Comparison of ENCODE assay signal across 8 cellular contexts in genomic region chr3:28241221-28242160, GRCh38. TPM values are rescaled to one million over a fixed set of nuclear protein-coding genes. Genes with fewer than 3 reads are reported as not detected.
DNase-seq lines count a peak whose midpoint lies in the region; ATAC-seq and TF ChIP-seq lines count a peak whose summit lies in the region.

Gene CMC1 (plus strand): TSS chr3:28241619. CDS start chr3:28241794, 175 bp downstream.

- peak within 1 kb of the TSS; percentile 93 for H3K4me3 Mint-ChIP-seq in activated CD4-positive, alpha-beta memory T cell treated with anti-CD3 and anti-CD28 coated beads for 36 hours

- H3K9me3 ChIP-seq in right lobe of liver: no peaks in the 10 kb centered on the region

- CTCF ChIA-PET in activated CD4-positive, alpha-beta memory T cell treated with anti-CD3 and anti-CD28 coated beads for 36 hours (lab: Charles Lee): interaction anchor here (1.0 to 1.6 kb wide), 3 partner anchors 76 to 520 kb away, joined by 3 to 6 read pairs (median 3); partner anchors contain the start of gene EOMES

- POLR2A ChIA-PET in activated CD4-positive, alpha-beta memory T cell treated with anti-CD3 and anti-CD28 coated beads for 36 hours (lab: Charles Lee): interaction anchor here (0.6 to 1.0 kb wide), 2 partner anchors 107 to 457 kb away, joined by 4 to 5 read pairs; partner anchors contain the start of genes AZI2 and ZCWPW2

- peaks cover 0 to 8% (median 3%) of the 10 kb centered on the region in 4 donors for H3K4me1 ChIP-seq in right lobe of liver

- H3K27me3 Mint-ChIP-seq in activated CD4-positive, alpha-beta memory T cell treated with anti-CD3 and anti-CD28 coated beads for 36 hours: no peaks in the 10 kb centered on the region

- WGBS in right lobe of liver (ENCODE audit: insufficient coverage, low coverage, low lambda C conversion rate, missing lambda C conversion rate): 0% methylated on average over 35 of the region's 68 CpGs

- DNase-seq in CD1c-positive myeloid dendritic cell (ENCODE audit: extremely low spot score) (peak; percentile 95), NCI-H82 treated with DMSO at 0.1 percent for 48 hours (lab: John Stamatoyannopoulos, UW; ENCODE audit: unreplicated experiment) (peak; percentile 86), dermis microvascular lymphatic vessel endothelial cell (ENCODE audit: low read depth in 2 of 2) (peak; percentile 90 to 96), right lobe of liver (peak; percentile 99 to 100 (median 99))
- peak; percentile 96 for DNase-seq in activated CD4-positive, alpha-beta memory T cell treated with anti-CD3 and anti-CD28 coated beads for 36 hours
- peak; percentile 90 to 94 for DNase-seq in stimulated activated CD4-positive, alpha-beta T cell treated with anti-CD3 and anti-CD28 coated beads, Interleukin-4, amount 100 ng/mL, for 4 hours

- no peaks in the 10 kb centered on the region for H3K27me3 ChIP-seq in right lobe of liver

- H3K9me3 Mint-ChIP-seq in activated CD4-positive, alpha-beta memory T cell treated with anti-CD3 and anti-CD28 coated beads for 36 hours: no peaks in the 10 kb centered on the region

- TF ChIP-seq CTCF in right lobe of liver (IDR thresholded peaks at IDR 0.05): no peak

- peak; percentile 97 for ATAC-seq in GM19438 (IDR thresholded peaks at IDR 0.05; ENCODE audit: low read depth, unreplicated experiment)
- peak; percentile 93 for ATAC-seq in HG03575 (IDR thresholded peaks at IDR 0.05; ENCODE audit: extremely low read depth, insufficient number of reproducible peaks, low FRiP score, unreplicated experiment)
- ATAC-seq in right lobe of liver: peak; percentile 99 to 100 (median 99)

- H3K4me1 Mint-ChIP-seq in activated CD4-positive, alpha-beta memory T cell treated with anti-CD3 and anti-CD28 coated beads for 36 hours (ENCODE audit: low read depth): peaks cover 38% of the 10 kb centered on the region

- TF ChIP-seq POLR2A in right lobe of liver (IDR thresholded peaks at IDR 0.05): peak; percentile 93

- peak within 1 kb of the TSS; percentile 94 for H3K27ac Mint-ChIP-seq in activated CD4-positive, alpha-beta memory T cell treated with anti-CD3 and anti-CD28 coated beads for 36 hours

- peaks cover 8% of the 10 kb centered on the region for H3K36me3 Mint-ChIP-seq in activated CD4-positive, alpha-beta memory T cell treated with anti-CD3 and anti-CD28 coated beads for 36 hours

- intact Hi-C loops in activated CD4-positive, alpha-beta memory T cell treated with anti-CD3 and anti-CD28 coated beads for 36 hours (cut with micrococcal nuclease): loop anchor here (1.0 to 5.0 kb wide), 8 partner anchors 10 to 759 kb away; partner anchors contain the start of genes AZI2, SLC4A7 and ZCWPW2
- intact Hi-C loops in right lobe of liver (cut with DNase I): no loop called here

- H3K4me3 ChIP-seq in right lobe of liver: peak within 1 kb of the TSS; percentile 78 to 99 (median 79)

- no peaks in the 10 kb centered on the region for H3K36me3 ChIP-seq in right lobe of liver

- H3K27ac ChIP-seq in right lobe of liver: peak within 1 kb of the TSS; percentile 76 to 90 (median 88)

RNA-seq across cellular contexts. Expression of gene CMC1, which starts in this region (rescaled TPM):
- 10 to 100 TPM; 27.5 to 28.6 TPM for total RNA-seq in activated CD4-positive, alpha-beta memory T cell treated with anti-CD3 and anti-CD28 coated beads for 36 hours
- total RNA-seq in dermis microvascular lymphatic vessel endothelial cell (2.1 and 2.8 TPM in 2 replicates), right lobe of liver (10 to 100 TPM in 5 of 6 experiments, 1 to 10 TPM in 1; 9.5 to 16.9 (median 12.2) TPM)

Comparison
In these comparisons a context has a peak if more than half of its experiments do, and no peak if none do; other contexts are left out.
1. Peak in every context shown above with its lines: DNase-seq, ATAC-seq, H3K4me3 ChIP-seq and H3K27ac ChIP-seq.